Comparison of ENCODE assay signal across 8 cellular contexts in the genomic region with DNA sequence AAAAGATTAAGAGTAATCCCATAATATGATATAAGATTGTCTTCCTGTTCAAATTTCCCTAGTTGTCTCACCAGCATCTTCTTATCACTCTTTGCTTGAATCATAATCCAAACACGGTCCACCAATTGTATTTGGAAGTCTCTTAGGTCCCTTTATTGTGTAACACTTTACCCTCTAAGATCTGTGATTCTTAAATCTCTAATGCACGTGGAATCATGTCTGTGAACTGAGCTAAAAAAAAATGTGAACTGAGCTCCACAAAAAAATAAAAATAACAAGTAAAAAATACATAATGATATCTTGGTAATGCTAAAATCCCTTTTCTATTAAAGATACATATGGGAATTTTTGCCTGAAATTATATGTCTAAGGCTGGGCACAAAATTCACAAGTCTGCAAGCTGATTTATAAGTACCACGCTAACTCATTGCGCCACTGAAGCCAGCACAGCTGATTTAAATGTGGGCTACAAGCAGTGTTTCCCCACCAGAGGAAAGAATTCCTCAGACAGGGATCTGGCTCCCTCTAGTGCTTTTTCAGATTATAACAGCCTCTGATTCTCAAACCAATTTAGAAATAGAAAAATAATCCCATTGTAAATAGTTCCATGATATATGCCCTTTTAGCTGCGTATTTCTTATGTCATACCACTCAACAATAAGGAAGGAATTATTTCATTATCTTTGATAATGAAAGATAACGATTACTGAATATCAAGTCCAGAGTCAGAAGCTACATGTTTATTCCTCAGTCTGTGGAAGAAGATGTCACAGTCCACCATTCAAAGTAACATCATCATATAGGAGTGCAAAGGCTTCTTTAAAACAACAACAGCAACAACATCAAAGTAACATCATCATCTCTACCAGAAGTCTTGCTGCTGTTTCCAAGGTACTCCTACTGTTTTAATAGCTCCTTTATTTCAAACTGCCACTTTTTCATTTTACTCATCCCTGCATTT. TPM values are rescaled to one million over a fixed set of nuclear protein-coding genes. Genes with fewer than 3 reads are reported as not detected.
DNase-seq lines count a peak whose midpoint lies in the region; ATAC-seq, FAIRE-seq and TF ChIP-seq lines count a peak whose summit lies in the region.

No MANE protein-coding gene starts in this region.

- DNase-seq in AG08396 (ENCODE audit: low spot score), result peak; percentile 68
- DNase-seq in GM12892 (ENCODE audit: insufficient read length), result peak; percentile 22
- DNase-seq in NCI-H128 (lab: John Stamatoyannopoulos, UW; ENCODE audit: unreplicated experiment), result peak; percentile 4
- DNase-seq in SK-N-SH, result peak; percentile 71
- DNase-seq in cerebellar cortex (ENCODE audit: low spot score), result peak; percentile 73
- peak in 1 of 2 donors; percentile 41 for DNase-seq in left lung
- peak; percentile 20 for DNase-seq in stimulated activated naive CD4-positive, alpha-beta T cell treated with Interleukin-2 at 50 U/mL for 16 hours (lab: John Stamatoyannopoulos, UW)

- H3K4me2 ChIP-seq in SK-N-SH, result no peak overlapping the region

- 13% methylated on average over 6 of the region's 6 CpGs for WGBS in SK-N-SH (ENCODE audit: low lambda C conversion rate)

- peak; percentile 100 for TF ChIP-seq RAD21 in SK-N-SH (IDR thresholded peaks at IDR 0.05; ENCODE audit: low read length)

- H3K9me3 ChIP-seq in SK-N-SH (no peaks in the 10 kb centered on the region), left lung (no peaks in the 10 kb centered on the region)

- H3K36me3 ChIP-seq in SK-N-SH (replicated peaks in 1 of 2; ENCODE audit: control insufficient read depth in 1 of 2, insufficient read depth in 2 of 2, low read length in 1 of 2), result no peaks in the 10 kb centered on the region
- H3K36me3 ChIP-seq in left lung, result no peaks in the 10 kb centered on the region

- H3K27me3 ChIP-seq in SK-N-SH (ENCODE audit: insufficient read depth) (no peaks in the 10 kb centered on the region), left lung (no peaks in the 10 kb centered on the region)

- H3K4me3 ChIP-seq in SK-N-SH (ENCODE audit: low read depth in 2 of 2, low read length in 1 of 2) (peak overlapping the region in 1 of 2 experiments; percentile 2; a peak in 1 of 4 replicates), left lung (no peak overlapping the region)

- H3K4me1 ChIP-seq in SK-N-SH (ENCODE audit: control insufficient read depth in 1 of 2, insufficient read depth in 2 of 2, low read depth in 1 of 2, low read length in 1 of 2) (peaks cover 4 to 12% of the 10 kb centered on the region in 2 experiments; a peak in 3 of 4 replicates), left lung (no peaks in the 10 kb centered on the region)

- FAIRE-seq in GM12892 (lab: Jason Lieb, UNC), result no peak

- H3K27ac ChIP-seq in SK-N-SH (ENCODE audit: low read depth in 2 of 2, low read length in 1 of 2) (peak overlapping the region in 1 of 2 experiments; percentile 73; a peak in 2 of 4 replicates), left lung (no peak overlapping the region)

- no peaks in the 10 kb centered on the region for H4K20me1 ChIP-seq in SK-N-SH (ENCODE audit: insufficient read depth)

- TF ChIP-seq CTCF in SK-N-SH (IDR thresholded peaks at IDR 0.05) (peak; percentile 89), left lung (IDR thresholded peaks at IDR 0.05) (peak; percentile 74 to 87)

- H3K9ac ChIP-seq in SK-N-SH, result no peak overlapping the region

- POLR2A ChIA-PET in SK-N-SH (lab: Yijun Ruan, JAX), result interaction anchor here (1.2 kb wide), 1 partner anchor 752 kb away, joined by 3 read pairs; no protein-coding TSS in a partner anchor

- no peak for TF ChIP-seq POLR2A in GM12892 (IDR thresholded peaks at IDR 0.05; ENCODE audit: low read depth, low read length)

- CTCF ChIA-PET in SK-N-SH (lab: Yijun Ruan, JAX), result interaction anchor here (0.5 to 6.3 kb wide), 97 partner anchors 10 to 1850 kb away, joined by 3 to 120 read pairs (median 4); partner anchors contain the start of genes MMADHC, NMI, RBM43 and RIF1

- ATAC-seq in HG02763 (IDR thresholded peaks at IDR 0.05; ENCODE audit: unreplicated experiment), result peak; percentile 85
- ATAC-seq in left lung, result peak; percentile 96

- TF ChIP-seq EP300 in SK-N-SH (IDR thresholded peaks at IDR 0.05; ENCODE audit: borderline replicate concordance in 1 of 2, low read depth in 1 of 2, low read length in 1 of 2), result no peak

- H3F3A ChIP-seq in SK-N-SH (replicated peaks; ENCODE audit: insufficient read depth), result no peaks in the 10 kb centered on the region

- H3K79me2 ChIP-seq in SK-N-SH (ENCODE audit: insufficient read depth), result no peaks in the 10 kb centered on the region

- intact Hi-C loops in left lung (cut with DNase I), result no loop called here

- no peaks in the 10 kb centered on the region for H3K9me2 ChIP-seq in SK-N-SH

- no peak overlapping the region for H2AFZ ChIP-seq in SK-N-SH (ENCODE audit: low read depth)

TF ChIP-seq in SK-N-SH, 30 proteins besides CTCF, POLR2A, EP300 and RAD21:
- TF ChIP-seq SMC3 (IDR thresholded peaks at IDR 0.05; ENCODE audit: low read depth, low read length) (peak; percentile 96), CHD2 (IDR thresholded peaks at IDR 0.05; ENCODE audit: low read length, partially characterized antibody) (peak; percentile 49), RCOR1 (IDR thresholded peaks at IDR 0.05; ENCODE audit: low read length) (peak; percentile 45; the same call in 1 of the 2 replicates), RFX5 (IDR thresholded peaks at IDR 0.05; ENCODE audit: low read length) (no peak)

RNA-seq across cellular contexts. Expression of gene RBM43, which starts 22.9 kb away (rescaled TPM):
- polyA plus RNA-seq in GM12892 (2012; ENCODE audit: missing spikeins), result 3.4 TPM
- 2.0 and 2.1 TPM in 2 replicates for polyA plus RNA-seq in SK-N-SH (2012; rRNA removed)
- 2.9 and 3.2 TPM in 2 replicates for polyA plus RNA-seq in SK-N-SH (2012; cell fraction: cytosol; rRNA removed)
- 1.8 and 3.2 TPM in 2 replicates for polyA plus RNA-seq in SK-N-SH (2012; cell fraction: nucleus; rRNA removed)
- total RNA-seq in left lung, result 1 to 10 TPM; 6.2 to 7.5 TPM

RNA-seq across cellular contexts. Expression of gene NMI, which starts 50.7 kb away (rescaled TPM):
- 54.3 TPM for polyA plus RNA-seq in GM12892 (2012; ENCODE audit: missing spikeins)
- 0.83 and 0.89 TPM in 2 replicates for polyA plus RNA-seq in SK-N-SH (2012; rRNA removed)
- polyA plus RNA-seq in SK-N-SH (2012; cell fraction: cytosol; rRNA removed), result 1.2 and 1.8 TPM in 2 replicates
- polyA plus RNA-seq in SK-N-SH (2012; cell fraction: nucleus; rRNA removed), result 0.21 and 0.68 TPM in 2 replicates
- 10 to 100 TPM; 20.8 to 32.1 TPM for total RNA-seq in left lung
